1 cellular context compared by ENCODE assay signal in genomic region chr2:200278694-200279316, GRCh38.
TF ChIP-seq lines count a peak whose summit lies in the region.

No MANE protein-coding gene starts in this region.

TF ChIP-seq in GM23338, 12 proteins besides CTCF, POLR2A, EP300 and RAD21 (continued from another document):
- TF ChIP-seq REST (IDR thresholded peaks at IDR 0.05; ENCODE audit: unreplicated experiment) (no peak), EZH2 (IDR thresholded peaks at IDR 0.05; ENCODE audit: low read depth, unreplicated experiment) (no peak), NANOG (IDR thresholded peaks at IDR 0.05; ENCODE audit: borderline replicate concordance) (no peak), ZNF462 (CRISPR knock-in tag; IDR thresholded peaks at IDR 0.05) (no peak), ZNF331 (CRISPR knock-in tag; IDR thresholded peaks at IDR 0.05; ENCODE audit: low read depth) (no peak), JUNB (IDR thresholded peaks at IDR 0.05; ENCODE audit: unreplicated experiment) (no peak), ETS1 (IDR thresholded peaks at IDR 0.05) (no peak), POLR2AphosphoS5 (IDR thresholded peaks at IDR 0.05; ENCODE audit: low read depth) (no peak), CREB1 (CRISPR knock-in tag; IDR thresholded peaks at IDR 0.05; ENCODE audit: low read depth) (no peak), EZH2phosphoT487 (IDR thresholded peaks at IDR 0.05; ENCODE audit: unreplicated experiment) (no peak), ZNF114 (CRISPR knock-in tag; IDR thresholded peaks at IDR 0.05) (no peak)
